In genomic region chr9:8863064-8863463, GRCh38 we compare ENCODE assay signal across 23 cellular contexts.
DNase-seq lines count a peak whose midpoint lies in the region; ATAC-seq lines count a peak whose summit lies in the region.
"Had no signal": no experiment of that assay in that cellular context is flagged by ENCODE, and none has a peak within 500 bp of the region (broad histone marks: within the 10 kb centered on the region; RNA-seq: fewer than 3 reads in every experiment).

No MANE protein-coding gene starts in this region.

- H3K4me3 ChIP-seq in naive thymus-derived CD4-positive, alpha-beta T cell (ENCODE audit: low read length) = no peak overlapping the region
- H3K4me3 ChIP-seq: BLaER1, lower lobe of right lung, SJSA1, smooth muscle cell, tibial nerve had no signal

- H3K36me3 ChIP-seq in naive thymus-derived CD4-positive, alpha-beta T cell (ENCODE audit: control insufficient read depth in 2 of 3, insufficient read depth in 3 of 3, low read length in 3 of 3) = no peaks in the 10 kb centered on the region
- H3K36me3 ChIP-seq: BLaER1, lower lobe of right lung, SJSA1, tibial nerve had no signal

- no peak overlapping the region for H3K4me3 Mint-ChIP-seq in naive thymus-derived CD4-positive, alpha-beta T cell
- H3K4me3 Mint-ChIP-seq: nephron progenitor cell had no signal

- H3K27ac ChIP-seq in naive thymus-derived CD4-positive, alpha-beta T cell (ENCODE audit: low read depth, low read length) = no peak overlapping the region
- H3K27ac ChIP-seq: BLaER1, KMS-11, lower lobe of right lung, SJSA1, tibial nerve had no signal

- H3K27me3 ChIP-seq in naive thymus-derived CD4-positive, alpha-beta T cell (ENCODE audit: control insufficient read depth in 2 of 2, insufficient read depth in 2 of 2, low read length in 2 of 2) = peaks cover 0 to 2% of the 10 kb centered on the region in 2 donors
- H3K27me3 ChIP-seq: BLaER1, SJSA1 had no signal

- H3K27me3 Mint-ChIP-seq in naive thymus-derived CD4-positive, alpha-beta T cell = peaks cover 23 to 33% (median 27%) of the 10 kb centered on the region in 5 donors

- POLR2A ChIA-PET in naive thymus-derived CD4-positive, alpha-beta T cell (lab: Charles Lee) = no interaction called here

- H3K27ac Mint-ChIP-seq in naive thymus-derived CD4-positive, alpha-beta T cell = no peak overlapping the region
- H3K27ac Mint-ChIP-seq: nephron progenitor cell had no signal

- ATAC-seq in naive thymus-derived CD4-positive, alpha-beta T cell = no peak
- ATAC-seq in HG03571 (IDR thresholded peaks at IDR 0.05; ENCODE audit: unreplicated experiment) = no peak
- ATAC-seq: lower lobe of right lung had no signal

- no peaks in the 10 kb centered on the region for H3K4me1 ChIP-seq in naive thymus-derived CD4-positive, alpha-beta T cell (ENCODE audit: control insufficient read depth in 2 of 2, insufficient read depth in 2 of 2, low read length in 2 of 2)
- H3K4me1 ChIP-seq: lower lobe of right lung, SJSA1 had no signal

- no peaks in the 10 kb centered on the region for H3K9me3 ChIP-seq in naive thymus-derived CD4-positive, alpha-beta T cell (ENCODE audit: control insufficient read depth in 2 of 3, low read length in 3 of 3)
- H3K9me3 ChIP-seq: BLaER1, lower lobe of right lung, SJSA1, tibial nerve had no signal

- intact Hi-C loops in naive thymus-derived CD4-positive, alpha-beta T cell (cut with micrococcal nuclease) = no loop called here

- CTCF ChIA-PET in naive thymus-derived CD4-positive, alpha-beta T cell (lab: Charles Lee) = no interaction called here

- H3K9me3 Mint-ChIP-seq in naive thymus-derived CD4-positive, alpha-beta T cell = no peaks in the 10 kb centered on the region
- H3K9me3 Mint-ChIP-seq: nephron progenitor cell had no signal

- H3K4me1 Mint-ChIP-seq in naive thymus-derived CD4-positive, alpha-beta T cell = peaks cover 0 to 14% (median 8%) of the 10 kb centered on the region in 7 donors

- DNase-seq in A172 (ENCODE audit: low spot score) = peak; percentile 6
- DNase-seq in NCI-H1105 (lab: John Stamatoyannopoulos, UW) = peak; percentile 56
- peak; percentile 65 for DNase-seq in NCI-H345 (lab: John Stamatoyannopoulos, UW)
- DNase-seq in globus pallidus (ENCODE audit: low spot score) = peak; percentile 52
- no peak for DNase-seq in COLO829 (ENCODE audit: low spot score)
- DNase-seq in naive thymus-derived CD4-positive, alpha-beta T cell = no peak
- DNase-seq: activated CD4-positive, alpha-beta T cell treated with anti-CD3 and anti-CD28 coated beads, Interleukin-2, amount 50 U/mL, for 4 hours; activated naive CD4-positive, alpha-beta T cell treated with Interleukin-2 at 50 U/mL for 16 hours; COR-L47; DND-41; lower lobe of right lung; NCI-H1930; NCI-H774; nephron progenitor cell; RPMI8226; stimulated activated CD4-positive, alpha-beta T cell treated with anti-CD3 and anti-CD28 coated beads, Interleukin-1b, Interleukin-23, amount 100 ng/mL, for 48 hours had no signal

- H3K36me3 Mint-ChIP-seq in naive thymus-derived CD4-positive, alpha-beta T cell = no peaks in the 10 kb centered on the region
- H3K36me3 Mint-ChIP-seq: brain had no signal

Comparison
In these comparisons a context has a peak if more than half of its experiments do, and no peak if none do; other contexts are left out.
1. DNase-seq: peak in A172 (single experiment), NCI-H1105 (single experiment), NCI-H345 (single experiment) and globus pallidus (single experiment); none in COLO829 (single experiment) and naive thymus-derived CD4-positive, alpha-beta T cell (0 of 9).